In genomic region chr10:90872648-90873020, GRCh38 we compare ENCODE assay signal across 8 cellular contexts. TPM values are rescaled to one million over a fixed set of nuclear protein-coding genes. Genes with fewer than 3 reads are reported as not detected.
DNase-seq lines count a peak whose midpoint lies in the region; TF ChIP-seq lines count a peak whose summit lies in the region.
"Had no signal": no experiment of that assay in that cellular context is flagged by ENCODE, and none has a peak within 500 bp of the region (broad histone marks: within the 10 kb centered on the region; RNA-seq: fewer than 3 reads in every experiment).

No MANE protein-coding gene starts in this region.

- H3K4me2 ChIP-seq in hepatocyte: peak overlapping the region; percentile 84

- H3K4me3 Mint-ChIP-seq in stimulated activated naive CD8-positive, alpha-beta T cell treated with anti-CD3 and anti-CD28 coated beads, Interleukin-15, Interleukin-2, amounts not matched to agents 100 ng/mL and 50 ng/mL, for 24 hours: peak overlapping the region; percentile 95

- H3K4me1 ChIP-seq in HEK293 (ENCODE audit: control insufficient read depth, insufficient read depth, low read length) (peaks cover 9% of the 10 kb centered on the region), hepatocyte (ENCODE audit: insufficient read depth) (no peaks in the 10 kb centered on the region)

- H3K4me3 ChIP-seq in HEK293 (ENCODE audit: low read depth, low read length) (peak overlapping the region; percentile 71), WERI-Rb-1 (ENCODE audit: low read depth, low read length) (peak overlapping the region; percentile 92), hepatocyte (peak overlapping the region; percentile 70)

- no peaks in the 10 kb centered on the region for H3K9me2 ChIP-seq in hepatocyte (replicated peaks; ENCODE audit: insufficient read depth)

- no peaks in the 10 kb centered on the region for H3K27me3 ChIP-seq in WERI-Rb-1 (ENCODE audit: insufficient read depth, low read depth, severe bottlenecking)
- H3K27me3 ChIP-seq in hepatocyte: no peaks in the 10 kb centered on the region

- H3K27me3 Mint-ChIP-seq in stimulated activated naive CD8-positive, alpha-beta T cell treated with anti-CD3 and anti-CD28 coated beads, Interleukin-15, Interleukin-2, amounts not matched to agents 100 ng/mL and 50 ng/mL, for 24 hours: peaks cover 31% of the 10 kb centered on the region

- H2AFZ ChIP-seq in hepatocyte: peak overlapping the region; percentile 89

- H3K4me1 Mint-ChIP-seq in stimulated activated naive CD8-positive, alpha-beta T cell treated with anti-CD3 and anti-CD28 coated beads, Interleukin-15, Interleukin-2, amounts not matched to agents 100 ng/mL and 50 ng/mL, for 24 hours (ENCODE audit: low read depth): peaks cover 38% of the 10 kb centered on the region

- peaks cover 3% of the 10 kb centered on the region for H3K9me3 ChIP-seq in HEK293 (ENCODE audit: control insufficient read depth, insufficient read depth, low read depth, low read length)
- H3K9me3 ChIP-seq in WERI-Rb-1 (ENCODE audit: severe bottlenecking): no peaks in the 10 kb centered on the region
- no peaks in the 10 kb centered on the region for H3K9me3 ChIP-seq in hepatocyte (ENCODE audit: low read depth)

- 51% methylated on average over 8 of the region's 8 CpGs for WGBS in hepatocyte (ENCODE audit: low lambda C conversion rate, missing lambda C conversion rate)

- H3K36me3 ChIP-seq in HEK293 (ENCODE audit: control insufficient read depth in 2 of 2, insufficient read depth in 1 of 2, low read length in 2 of 2) (peaks cover 22 to 29% of the 10 kb centered on the region in 2 experiments), WERI-Rb-1 (peaks cover 25% of the 10 kb centered on the region), hepatocyte (replicated peaks; ENCODE audit: insufficient read depth, low read depth) (no peaks in the 10 kb centered on the region)

- no peaks in the 10 kb centered on the region for H4K20me1 ChIP-seq in hepatocyte (ENCODE audit: insufficient read depth, poor library complexity, severe bottlenecking)

- POLR2A ChIA-PET in HEK293 (lab: Yijun Ruan, JAX): interaction anchor here (1.3 kb wide), 1 partner anchor 12 kb away, joined by 3 read pairs; no protein-coding TSS in a partner anchor

- DNase-seq in WERI-Rb-1 (no peak), hepatocyte (ENCODE audit: low spot score) (no peak), 8988T (no peak), DMS 273 treated with DMSO at 0.1 percent for 48 hours (lab: John Stamatoyannopoulos, UW) (no peak), hypothalamus (lab: John Stamatoyannopoulos, UW) (no peak)

- peaks cover 21% of the 10 kb centered on the region for H3K36me3 Mint-ChIP-seq in stimulated activated naive CD8-positive, alpha-beta T cell treated with anti-CD3 and anti-CD28 coated beads, Interleukin-15, Interleukin-2, amounts not matched to agents 100 ng/mL and 50 ng/mL, for 24 hours (ENCODE audit: low read depth)

- H3K27ac ChIP-seq in HEK293 (ENCODE audit: extremely low read depth, low read depth, low read length) (peak overlapping the region; percentile 71; the same call in 1 of the 2 replicates), WERI-Rb-1 (peak overlapping the region; percentile 82), hepatocyte (peak overlapping the region; percentile 67)

- TF ChIP-seq CTCF in HEK293 (tag by site-specific recombination; IDR thresholded peaks at IDR 0.05) (no peak), WERI-Rb-1 (IDR thresholded peaks at IDR 0.05; ENCODE audit: low read depth, low read length) (no peak), hepatocyte (IDR thresholded peaks at IDR 0.05; ENCODE audit: poor library complexity) (no peak)

- H3K27ac Mint-ChIP-seq in stimulated activated naive CD8-positive, alpha-beta T cell treated with anti-CD3 and anti-CD28 coated beads, Interleukin-15, Interleukin-2, amounts not matched to agents 100 ng/mL and 50 ng/mL, for 24 hours: peak overlapping the region; percentile 91

- CTCF ChIA-PET in HEK293 (lab: Yijun Ruan, JAX): no interaction called here

- H3K79me2 ChIP-seq in hepatocyte: peaks cover 24% of the 10 kb centered on the region

- peaks cover 4% of the 10 kb centered on the region for H3K9me3 Mint-ChIP-seq in stimulated activated naive CD8-positive, alpha-beta T cell treated with anti-CD3 and anti-CD28 coated beads, Interleukin-15, Interleukin-2, amounts not matched to agents 100 ng/mL and 50 ng/mL, for 24 hours

TF ChIP-seq in HEK293, 187 proteins besides CTCF, POLR2A, EP300 and RAD21:
- TF ChIP-seq ZNF366 (tag by site-specific recombination; conservative IDR thresholded peaks at IDR 0.05) (0 out of 2 replicates have a peak, but pooled peaks have one; percentile 14), ZNF600 (tag by site-specific recombination; IDR thresholded peaks at IDR 0.05) (no peak), ZNF426 (tag by site-specific recombination; IDR thresholded peaks at IDR 0.05) (no peak), ZNF248 (tag by site-specific recombination; IDR thresholded peaks at IDR 0.05) (no peak), ZNF768 (tag by site-specific recombination; IDR thresholded peaks at IDR 0.05) (no peak), ZNF157 (tag by site-specific recombination; IDR thresholded peaks at IDR 0.05) (no peak), KLF16 (tag by site-specific recombination; IDR thresholded peaks at IDR 0.05) (no peak), ZNF623 (tag by site-specific recombination; IDR thresholded peaks at IDR 0.05) (no peak), PRDM1 (tag by site-specific recombination; IDR thresholded peaks at IDR 0.05) (peak; percentile 50; the same call in 1 of the 2 replicates), KLF9 (tag by site-specific recombination; IDR thresholded peaks at IDR 0.05; ENCODE audit: low read depth) (no peak), HIC1 (tag by site-specific recombination; IDR thresholded peaks at IDR 0.05) (no peak), GFI1B (tag by site-specific recombination; IDR thresholded peaks at IDR 0.05) (no peak), ZNF560 (tag by site-specific recombination; IDR thresholded peaks at IDR 0.05; ENCODE audit: borderline replicate concordance) (no peak)
- TF ChIP-seq, protein P1, sequence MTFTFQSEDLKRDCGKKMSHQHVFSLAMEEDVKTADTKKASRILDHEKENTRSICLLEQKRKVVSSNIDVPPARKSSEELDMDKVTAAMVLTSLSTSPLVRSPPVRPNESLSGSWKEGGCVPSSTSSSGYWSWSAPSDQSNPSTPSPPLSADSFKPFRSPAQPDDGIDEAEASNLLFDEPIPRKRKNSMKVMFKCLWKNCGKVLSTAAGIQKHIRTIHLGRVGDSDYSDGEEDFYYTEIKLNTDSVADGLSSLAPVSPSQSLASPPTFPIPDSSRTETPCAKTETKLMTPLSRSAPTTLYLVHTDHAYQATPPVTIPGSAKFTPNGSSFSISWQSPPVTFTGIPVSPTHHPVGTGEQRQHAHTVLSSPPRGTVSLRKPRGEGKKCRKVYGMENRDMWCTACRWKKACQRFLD (tag by site-specific recombination; IDR thresholded peaks at IDR 0.05): no peak
TF ChIP-seq in HEK293: peak in this region for 2.

RNA-seq across cellular contexts. Expression of gene RPP30, which starts 0.9 kb away (rescaled TPM):
- 33.1 and 33.4 TPM in 2 replicates for total RNA-seq in hepatocyte
- polyA plus RNA-seq in hepatocyte: 28.4 and 38.6 TPM in 2 replicates

RNA-seq across cellular contexts. Expression of gene HTR7, which starts 14.8 kb away (rescaled TPM):
- total RNA-seq in hepatocyte: 1.6 and 1.8 TPM in 2 replicates
- 0.23 and 1.4 TPM in 2 replicates for polyA plus RNA-seq in hepatocyte

RNA-seq across cellular contexts. Expression of gene ANKRD1, which starts 48.3 kb away (rescaled TPM):
- 99.9 and 105 TPM in 2 replicates for total RNA-seq in hepatocyte
- polyA plus RNA-seq in hepatocyte: 43.4 and 49.5 TPM in 2 replicates
- total RNA-seq: subcutaneous adipose tissue had no signal
